In the genomic region with DNA sequence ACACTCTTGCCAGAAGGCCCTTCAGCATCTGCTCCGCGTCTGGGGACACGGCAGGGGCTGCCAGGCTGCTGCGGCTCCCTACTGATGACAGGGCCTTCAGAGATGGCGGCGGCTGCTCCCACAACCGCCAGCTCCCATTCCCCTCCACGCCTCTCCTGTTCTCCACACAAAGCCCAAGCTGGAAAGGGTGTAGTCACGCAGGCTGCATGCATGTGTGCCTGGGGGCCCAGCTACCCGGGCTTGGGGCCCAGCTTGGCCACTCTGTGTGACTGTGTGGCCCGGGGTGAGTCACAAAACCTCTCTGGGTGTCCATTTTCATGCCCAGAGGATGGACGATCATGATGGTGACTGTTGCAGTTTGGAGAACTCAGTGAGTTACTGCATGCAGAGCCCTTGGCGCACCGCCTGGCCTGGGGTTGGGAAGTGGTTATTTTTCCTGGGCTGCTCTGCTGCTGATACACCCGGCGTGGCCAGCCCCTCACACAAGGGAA, we compare ENCODE assay signal across 13 cellular contexts. TPM values are rescaled to one million over a fixed set of nuclear protein-coding genes. Genes with fewer than 3 reads are reported as not detected.
DNase-seq lines count a peak whose midpoint lies in the region; ATAC-seq and TF ChIP-seq lines count a peak whose summit lies in the region.
"Had no signal": no experiment of that assay in that cellular context is flagged by ENCODE, and none has a peak within 500 bp of the region (broad histone marks: within the 10 kb centered on the region; RNA-seq: fewer than 3 reads in every experiment).

No MANE protein-coding gene starts in this region.

- no peak overlapping the region for H4K5ac ChIP-seq in IMR-90 (ENCODE audit: low read depth, low read length)

- intact Hi-C loops in IMR-90 (cut with micrococcal nuclease) (loop anchor here (2.0 to 5.0 kb wide), 4 partner anchors 88 to 675 kb away; no protein-coding TSS in a partner anchor), MCF 10A (cut with micrococcal nuclease) (no loop called here)

- peak overlapping the region; percentile 2 for H2AK9ac ChIP-seq in IMR-90 (replicated peaks; ENCODE audit: low read depth, low read length, poor library complexity)

- no peak overlapping the region for H3K23ac ChIP-seq in IMR-90 (ENCODE audit: low read depth, low read length)

- no peaks in the 10 kb centered on the region for H3K9me3 Mint-ChIP-seq in memory B cell
- no peaks in the 10 kb centered on the region for H3K9me3 Mint-ChIP-seq in MCF 10A (ENCODE audit: unreplicated experiment)
- H3K9me3 Mint-ChIP-seq: dendritic cell treated with granulocyte-macrophage colony-stimulating factor and Interleukin-4, amounts not matched to agents 40 ng/mL and 50 ng/mL, for 4 days; stimulated activated effector memory CD8-positive, alpha-beta T cell treated with anti-CD3 and anti-CD28 coated beads, Interleukin-12 subunit alpha, Interleukin-12 subunit beta, amount 100 ng/mL, for 72 hours had no signal

- TF ChIP-seq POLR2A in IMR-90 (IDR thresholded peaks at IDR 0.05; ENCODE audit: low read depth, low read length), result no peak

- peak overlapping the region; percentile 14 for H3K27ac Mint-ChIP-seq in memory B cell
- H3K27ac Mint-ChIP-seq in MCF 10A (ENCODE audit: low read depth, unreplicated experiment), result no peak overlapping the region
- H3K27ac Mint-ChIP-seq: dendritic cell treated with granulocyte-macrophage colony-stimulating factor and Interleukin-4, amounts not matched to agents 40 ng/mL and 50 ng/mL, for 4 days had no signal

- in situ Hi-C loops in IMR-90 (cut with MboI; ENCODE audit: low sequenced_read_pairs) (loop anchor here (10.0 kb wide), 1 partner anchor 342 kb away; no protein-coding TSS in a partner anchor), astrocyte of the spinal cord (cut with HindIII; ENCODE audit: low sequenced_read_pairs) (no loop called here)

- H3K56ac ChIP-seq in IMR-90 (ENCODE audit: extremely low read depth, insufficient read depth, low read length), result no peak overlapping the region

- dilution Hi-C loops in IMR-90 (cut with HindIII; ENCODE audit: low sequenced_read_pairs, unreplicated experiment), result no loop called here

- DNase-seq in AG20443 (ENCODE audit: low spot score) (peak; percentile 93), IMR-90 (peak; percentile 78), astrocyte of the spinal cord (ENCODE audit: low read depth, low spot score) (peak; percentile 68), memory B cell (ENCODE audit: low spot score in 2 of 2) (no peak), MCF 10A (ENCODE audit: unreplicated experiment) (no peak)
- no peak for DNase-seq in NK-92 treated with Interleukin-12 subunit alpha and Interleukin-12 subunit beta, amount 100 ng/mL, for 24 hours (lab: John Stamatoyannopoulos, UW)
- DNase-seq: esophagus squamous epithelium, NCI-H774 had no signal

- no peak overlapping the region for H2BK120ac ChIP-seq in IMR-90 (ENCODE audit: low read depth, low read length)

- peaks cover 0 to 15% of the 10 kb centered on the region in 2 experiments; a peak in 2 of 4 replicates for H3K79me1 ChIP-seq in IMR-90 (ENCODE audit: low read depth in 1 of 2, low read length in 2 of 2)

- H3K27ac ChIP-seq in IMR-90 (ENCODE audit: insufficient read depth, low read length), result no peak overlapping the region
- H3K27ac ChIP-seq: BLaER1, esophagus squamous epithelium had no signal

- peak overlapping the region; percentile 65 for H2AFZ ChIP-seq in IMR-90 (replicated peaks; ENCODE audit: low read length, poor library complexity)

- peaks cover 60% of the 10 kb centered on the region for H3K36me3 ChIP-seq in IMR-90 (ENCODE audit: control insufficient read depth, insufficient read depth, low read length)

- WGBS in IMR-90 (ENCODE audit: extremely low coverage in 2 of 2, insufficient read length in 1 of 2), 2 experiments, result 73% methylated on average over 6 of the region's 16 CpGs; no CpG with 5 or more reads in 1 of the 2 experiments

- no peak overlapping the region for H2BK20ac ChIP-seq in IMR-90 (ENCODE audit: low read depth, low read length)

- H3K4me3 ChIP-seq in IMR-90 (ENCODE audit: insufficient read depth, low read depth, low read length) (no peak overlapping the region), astrocyte of the spinal cord (ENCODE audit: low read depth, low read length) (no peak overlapping the region)
- H3K4me3 ChIP-seq: BLaER1, esophagus squamous epithelium had no signal

- no peak overlapping the region for H3K4ac ChIP-seq in IMR-90 (ENCODE audit: low read depth, low read length)

- no peaks in the 10 kb centered on the region for H3K9me1 ChIP-seq in IMR-90 (ENCODE audit: insufficient read depth, low read length)

- no peak overlapping the region for H3K14ac ChIP-seq in IMR-90 (replicated peaks; ENCODE audit: low read depth, low read length)

- peaks cover 15% of the 10 kb centered on the region for H4K20me1 ChIP-seq in IMR-90 (ENCODE audit: insufficient read depth, low read length)

- ATAC-seq in IMR-90 (ENCODE audit: low read depth) (peak; percentile 71), memory B cell (ENCODE audit: low read depth) (no peak), HG03521 (IDR thresholded peaks at IDR 0.05; ENCODE audit: unreplicated experiment) (no peak), HG03460 (IDR thresholded peaks at IDR 0.05; ENCODE audit: unreplicated experiment) (no peak)

- peaks cover 30% of the 10 kb centered on the region for H3K36me3 Mint-ChIP-seq in memory B cell
- peaks cover 83% of the 10 kb centered on the region for H3K36me3 Mint-ChIP-seq in MCF 10A (ENCODE audit: insufficient read depth, unreplicated experiment)

- no peaks in the 10 kb centered on the region for H3K27me3 ChIP-seq in IMR-90 (ENCODE audit: control insufficient read depth, insufficient read depth, low read length)
- H3K27me3 ChIP-seq: BLaER1, esophagus squamous epithelium had no signal

- no peak overlapping the region for H3K9ac ChIP-seq in IMR-90 (ENCODE audit: low read depth, low read length)
- H3K9ac ChIP-seq: BLaER1 had no signal

- H3K27me3 Mint-ChIP-seq in memory B cell, result no peaks in the 10 kb centered on the region
- H3K27me3 Mint-ChIP-seq in MCF 10A (ENCODE audit: insufficient read depth, unreplicated experiment), result no peaks in the 10 kb centered on the region
- H3K27me3 Mint-ChIP-seq: dendritic cell treated with granulocyte-macrophage colony-stimulating factor and Interleukin-4, amounts not matched to agents 40 ng/mL and 50 ng/mL, for 4 days had no signal

- no peak overlapping the region for H4K91ac ChIP-seq in IMR-90 (ENCODE audit: insufficient read depth, low read depth, low read length)

- no peak overlapping the region for H3K4me2 ChIP-seq in IMR-90 (ENCODE audit: low read depth, low read length)
- H3K4me2 ChIP-seq: BLaER1 had no signal

- BruUV-seq in IMR-90 (replicated peaks; lab: Mats Ljungman, UMichigan) (no TSS peak), MCF 10A (replicated peaks; lab: Mats Ljungman, UMichigan) (no TSS peak)

- POLR2A ChIA-PET in IMR-90 (lab: Charles Lee; ENCODE audit: unreplicated experiment) (no interaction called here), MCF 10A (lab: Yijun Ruan, JAX) (interaction anchor here (1.2 to 1.7 kb wide), 2 partner anchors 10 to 94 kb away, joined by 6 to 15 read pairs; no protein-coding TSS in a partner anchor)

- H2BK5ac ChIP-seq in IMR-90 (ENCODE audit: low read depth, low read length, poor library complexity, severe bottlenecking), result no peak overlapping the region

- TF ChIP-seq RAD21 in IMR-90 (IDR thresholded peaks at IDR 0.05; ENCODE audit: low read length), result no peak

- CTCF ChIA-PET in IMR-90 (lab: Yijun Ruan, JAX) (interaction anchor here (1.2 to 2.1 kb wide), 9 partner anchors 9 to 631 kb away, joined by 3 to 26 read pairs (median 5); no protein-coding TSS in a partner anchor), MCF 10A (lab: Yijun Ruan, JAX) (interaction anchor here (0.6 to 5.9 kb wide), 31 partner anchors 9 to 761 kb away, joined by 3 to 170 read pairs (median 5); a partner anchor contains a TSS)

- no peak overlapping the region for H2BK15ac ChIP-seq in IMR-90 (ENCODE audit: low read depth, low read length)

- H3K9me3 ChIP-seq in IMR-90 (ENCODE audit: control insufficient read depth, insufficient read depth, low read length), result no peaks in the 10 kb centered on the region
- H3K9me3 ChIP-seq: BLaER1, esophagus squamous epithelium had no signal

- no peak overlapping the region for H2AK5ac ChIP-seq in IMR-90 (ENCODE audit: low read depth, low read length)

- TF ChIP-seq CTCF in IMR-90 (conservative IDR thresholded peaks at IDR 0.05; ENCODE audit: low read depth, low read length) (no peak), astrocyte of the spinal cord (IDR thresholded peaks at IDR 0.05; ENCODE audit: low read depth, low read length) (no peak), MCF 10A (IDR thresholded peaks at IDR 0.05; ENCODE audit: unreplicated experiment) (no peak)

- H3K4me1 ChIP-seq in IMR-90 (ENCODE audit: control insufficient read depth, insufficient read depth, low read length), result peaks cover 7% of the 10 kb centered on the region; the same call in 1 of the 2 replicates

- H4K8ac ChIP-seq in IMR-90 (ENCODE audit: low read depth in 2 of 2, low read length in 2 of 2), result no peak overlapping the region

- H3K4me3 Mint-ChIP-seq in memory B cell (no peak overlapping the region), MCF 10A (ENCODE audit: unreplicated experiment) (no peak overlapping the region)
- H3K4me3 Mint-ChIP-seq: dendritic cell treated with granulocyte-macrophage colony-stimulating factor and Interleukin-4, amounts not matched to agents 40 ng/mL and 50 ng/mL, for 4 days; stimulated activated effector memory CD8-positive, alpha-beta T cell treated with anti-CD3 and anti-CD28 coated beads, Interleukin-12 subunit alpha, Interleukin-12 subunit beta, amount 100 ng/mL, for 72 hours had no signal

- H3K4me1 Mint-ChIP-seq in memory B cell (peaks cover 32% of the 10 kb centered on the region), MCF 10A (ENCODE audit: insufficient read depth, unreplicated experiment) (no peaks in the 10 kb centered on the region)

- no peak overlapping the region for H3K18ac ChIP-seq in IMR-90 (ENCODE audit: low read depth, low read length)

TF ChIP-seq in IMR-90, 13 proteins besides CTCF, POLR2A, EP300 and RAD21 (continues in another document):
- TF ChIP-seq CEBPB (IDR thresholded peaks at IDR 0.05; ENCODE audit: low read depth, low read length) (no peak), FOS (IDR thresholded peaks at IDR 0.05; ENCODE audit: low read depth, low read length) (no peak), BHLHE40 (IDR thresholded peaks at IDR 0.05; ENCODE audit: low read depth, low read length) (no peak), MXI1 (IDR thresholded peaks at IDR 0.05; ENCODE audit: borderline replicate concordance, low read depth, low read length) (no peak)

RNA-seq across cellular contexts. Expression of a gene that starts 31.7 kb away (rescaled TPM):
- total RNA-seq in IMR-90 (2012; rRNA removed), result 38.6 and 44.3 TPM in 2 replicates
- polyA plus RNA-seq in IMR-90 (2012; rRNA removed), result 53.9 and 84.7 TPM in 2 replicates
- polyA plus RNA-seq in IMR-90 (2012; cell fraction: cytosol; rRNA removed), result 60.4 and 63.8 TPM in 2 replicates
- polyA plus RNA-seq in IMR-90 (2012; cell fraction: nucleus; rRNA removed; ENCODE audit: low replicate concordance), result 22.4 and 22.7 TPM in 2 replicates
- 17.2 and 26.0 TPM in 2 replicates for total RNA-seq in MCF 10A (2022)

RNA-seq across cellular contexts. Expression of a gene that starts 37.1 kb away (rescaled TPM):
- total RNA-seq in IMR-90 (2012; rRNA removed) (43.7 and 60.0 TPM in 2 replicates), MCF 10A (2022) (26.1 and 29.5 TPM in 2 replicates)
- polyA plus RNA-seq in IMR-90 (2012; rRNA removed), result 37.4 and 40.6 TPM in 2 replicates
- 23.4 and 23.6 TPM in 2 replicates for polyA plus RNA-seq in IMR-90 (2012; cell fraction: cytosol; rRNA removed)
- polyA plus RNA-seq in IMR-90 (2012; cell fraction: nucleus; rRNA removed; ENCODE audit: low replicate concordance), result 14.2 and 34.8 TPM in 2 replicates

Comparison
In these comparisons a context has a peak if more than half of its experiments do, and no peak if none do; other contexts are left out.
1. DNase-seq: peak in AG20443 (single experiment), IMR-90 (single experiment) and astrocyte of the spinal cord (single experiment); none in memory B cell (0 of 2), NK-92 treated with Interleukin-12 subunit alpha and Interleukin-12 subunit beta, amount 100 ng/mL, for 24 hours (single experiment) and MCF 10A (single experiment).